30 cellular contexts compared by ENCODE assay signal in the genomic region with DNA sequence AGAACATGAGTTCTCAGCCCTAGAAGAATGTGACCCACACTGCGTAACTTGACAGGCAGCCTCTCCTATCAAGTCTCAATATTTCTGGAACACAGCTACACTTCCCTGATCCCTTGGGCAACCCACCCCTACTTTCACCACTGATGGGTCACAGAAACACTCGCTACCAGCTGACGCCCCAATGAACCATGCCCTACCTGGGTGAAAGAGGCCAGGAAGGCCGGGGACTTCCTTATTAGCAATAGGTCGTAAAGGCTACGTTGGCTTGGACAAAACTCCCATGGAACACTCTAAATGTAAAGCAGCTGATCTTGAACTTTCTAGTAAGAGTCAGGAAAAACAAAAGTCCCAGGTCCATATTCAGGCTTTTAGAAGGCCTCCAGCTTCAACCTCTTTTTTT.
"Had no signal": no experiment of that assay in that cellular context is flagged by ENCODE, and none has a peak within 500 bp of the region (broad histone marks: within the 10 kb centered on the region; RNA-seq: fewer than 3 reads in every experiment).

No MANE protein-coding gene starts in this region.

- ATAC-seq: activated CD4-positive, alpha-beta T cell treated with anti-CD3 and anti-CD28 coated beads for 36 hours; activated CD8-positive, alpha-beta memory T cell treated with anti-CD3 and anti-CD28 coated beads, Interleukin-2, amount 10 ng/mL, durations not matched to agents 7 days and 5 days; activated CD8-positive, alpha-beta T cell treated with anti-CD3 and anti-CD28 coated beads, Interleukin-2, amount 10 ng/mL, durations not matched to agents 7 days and 5 days; activated naive CD4-positive, alpha-beta T cell treated with anti-CD3 and anti-CD28 coated beads, Interleukin-2, amount 50 U/mL, for 72 hours; T-helper 17 cell had no signal

- H3K27ac ChIP-seq: ascending aorta, breast epithelium, cardiac muscle cell, colonic mucosa, epithelial cell of prostate had no signal

- H3K27ac Mint-ChIP-seq: activated CD4-positive, alpha-beta memory T cell treated with anti-CD3 and anti-CD28 coated beads for 36 hours; activated CD4-positive, alpha-beta T cell treated with anti-CD3 and anti-CD28 coated beads for 36 hours; activated CD4-positive, alpha-beta T cell treated with anti-CD3 and anti-CD28 coated beads, Interleukin-2, amount 10 ng/mL, durations not matched to agents 24 days and 14 days; activated CD8-positive, alpha-beta memory T cell treated with anti-CD3 and anti-CD28 coated beads, Interleukin-2, amount 10 ng/mL, durations not matched to agents 7 days and 5 days; activated CD8-positive, alpha-beta T cell treated with anti-CD3 and anti-CD28 coated beads, Interleukin-2, amount 10 ng/mL, durations not matched to agents 7 days and 5 days; activated naive CD4-positive, alpha-beta T cell treated with anti-CD3 and anti-CD28 coated beads, Interleukin-2, amount 10 ng/mL, durations not matched to agents 7 days and 5 days; activated naive CD4-positive, alpha-beta T cell treated with anti-CD3 and anti-CD28 coated beads, Interleukin-2, amount 50 U/mL, for 72 hours; activated naive CD8-positive, alpha-beta T cell treated with anti-CD3 and anti-CD28 coated beads, Interleukin-2, amount 10 ng/mL, durations not matched to agents 7 days and 5 days; activated T-helper 1 cell treated with anti-CD3 and anti-CD28 coated beads, Interleukin-12 subunit alpha, Interleukin-12 subunit beta, Interleukin-2, Interleukin-4 antibody, amounts not matched to agents 30 ng/mL and 10 ng/mL and 1 ng/mL, durations not matched to agents 14 hours and 24 hours and 36 hours; T-helper 17 cell; T-helper 2 cell treated with Interferon-gamma antibody and Interleukin-4, amounts not matched to agents 5 μg/mL and 100 μg/mL, for 36 hours had no signal

- DNase-seq: activated CD4-positive, alpha-beta memory T cell treated with anti-CD3 and anti-CD28 coated beads for 36 hours; activated CD4-positive, alpha-beta T cell treated with anti-CD3 and anti-CD28 coated beads for 36 hours; activated CD4-positive, alpha-beta T cell treated with anti-CD3 and anti-CD28 coated beads, Interleukin-2, amount 10 ng/mL, durations not matched to agents 24 days and 14 days; activated CD4-positive, CD25-positive, alpha-beta regulatory T cell; activated CD4-positive, CD25-positive, alpha-beta regulatory T cell treated with anti-CD3 and anti-CD28 coated beads, Interleukin-2, amount 50 U/mL, for 72 hours; activated CD8-positive, alpha-beta memory T cell treated with anti-CD3 and anti-CD28 coated beads, Interleukin-2, amount 10 ng/mL, durations not matched to agents 7 days and 5 days; activated CD8-positive, alpha-beta memory T cell treated with anti-CD3 and anti-CD28 coated beads, Interleukin-2, amount 50 U/mL, for 4 hours; activated CD8-positive, alpha-beta T cell treated with anti-CD3 and anti-CD28 coated beads, Interleukin-2, amount 10 ng/mL, durations not matched to agents 7 days and 5 days; activated gamma-delta T cell; activated naive CD4-positive, alpha-beta T cell; activated naive CD4-positive, alpha-beta T cell treated with anti-CD3 and anti-CD28 coated beads, Interleukin-2, amount 10 ng/mL, durations not matched to agents 7 days and 5 days; activated naive CD8-positive, alpha-beta T cell treated with anti-CD3 and anti-CD28 coated beads, Interleukin-2, amount 10 ng/mL, durations not matched to agents 7 days and 5 days; activated T-cell treated with anti-CD3 and anti-CD28 coated beads, Interleukin-2, amount 50 U/mL, for 1 hour; activated T-cell treated with anti-CD3 and anti-CD28 coated beads, Interleukin-2, amount 50 U/mL, for 48 hours; central memory CD4-positive, alpha-beta T cell; cerebellar nuclear complex; colonic mucosa; effector CD8-positive, alpha-beta T cell; foreskin fibroblast; T-helper 1 cell; T-helper 17 cell; T1000 had no signal

- H3K9me3 Mint-ChIP-seq: activated CD4-positive, alpha-beta memory T cell treated with anti-CD3 and anti-CD28 coated beads for 36 hours; activated CD4-positive, alpha-beta T cell treated with anti-CD3 and anti-CD28 coated beads, Interleukin-2, amount 10 ng/mL, durations not matched to agents 24 days and 14 days; activated naive CD4-positive, alpha-beta T cell treated with anti-CD3 and anti-CD28 coated beads, Interleukin-2, amount 10 ng/mL, durations not matched to agents 7 days and 5 days; activated naive CD4-positive, alpha-beta T cell treated with anti-CD3 and anti-CD28 coated beads, Interleukin-2, amount 50 U/mL, for 72 hours; activated naive CD8-positive, alpha-beta T cell treated with anti-CD3 and anti-CD28 coated beads, Interleukin-2, amount 10 ng/mL, durations not matched to agents 7 days and 5 days; activated T-helper 1 cell treated with anti-CD3 and anti-CD28 coated beads, Interleukin-12 subunit alpha, Interleukin-12 subunit beta, Interleukin-2, Interleukin-4 antibody, amounts not matched to agents 30 ng/mL and 10 ng/mL and 1 ng/mL, durations not matched to agents 14 hours and 24 hours and 36 hours; brain; T-helper 2 cell treated with Interferon-gamma antibody and Interleukin-4, amounts not matched to agents 5 μg/mL and 100 μg/mL, for 36 hours had no signal

- H3K36me3 ChIP-seq: breast epithelium, cardiac muscle cell, colonic mucosa had no signal

- H3K4me3 ChIP-seq: ascending aorta, breast epithelium, cardiac muscle cell, colonic mucosa had no signal

- H3K27me3 ChIP-seq: ascending aorta, breast epithelium, cardiac muscle cell, colonic mucosa had no signal

- H3K4me1 ChIP-seq: ascending aorta, breast epithelium, colonic mucosa had no signal

- H3K27me3 Mint-ChIP-seq: activated CD4-positive, alpha-beta memory T cell treated with anti-CD3 and anti-CD28 coated beads for 36 hours; activated CD4-positive, alpha-beta T cell treated with anti-CD3 and anti-CD28 coated beads for 36 hours; activated CD4-positive, alpha-beta T cell treated with anti-CD3 and anti-CD28 coated beads, Interleukin-2, amount 10 ng/mL, durations not matched to agents 24 days and 14 days; activated CD8-positive, alpha-beta memory T cell treated with anti-CD3 and anti-CD28 coated beads, Interleukin-2, amount 10 ng/mL, durations not matched to agents 7 days and 5 days; activated naive CD4-positive, alpha-beta T cell treated with anti-CD3 and anti-CD28 coated beads, Interleukin-2, amount 10 ng/mL, durations not matched to agents 7 days and 5 days; activated naive CD8-positive, alpha-beta T cell treated with anti-CD3 and anti-CD28 coated beads, Interleukin-2, amount 10 ng/mL, durations not matched to agents 7 days and 5 days; brain; T-helper 17 cell had no signal

- H3K36me3 Mint-ChIP-seq: activated CD4-positive, alpha-beta memory T cell treated with anti-CD3 and anti-CD28 coated beads for 36 hours; activated CD8-positive, alpha-beta memory T cell treated with anti-CD3 and anti-CD28 coated beads, Interleukin-2, amount 10 ng/mL, durations not matched to agents 7 days and 5 days; activated naive CD4-positive, alpha-beta T cell treated with anti-CD3 and anti-CD28 coated beads, Interleukin-2, amount 10 ng/mL, durations not matched to agents 7 days and 5 days; activated naive CD4-positive, alpha-beta T cell treated with anti-CD3 and anti-CD28 coated beads, Interleukin-2, amount 50 U/mL, for 72 hours; activated naive CD8-positive, alpha-beta T cell treated with anti-CD3 and anti-CD28 coated beads, Interleukin-2, amount 10 ng/mL, durations not matched to agents 7 days and 5 days had no signal

- H3K9me3 ChIP-seq: ascending aorta, breast epithelium, colonic mucosa had no signal

- H3K4me3 Mint-ChIP-seq: activated CD4-positive, alpha-beta memory T cell treated with anti-CD3 and anti-CD28 coated beads for 36 hours; activated CD4-positive, alpha-beta T cell treated with anti-CD3 and anti-CD28 coated beads for 36 hours; activated CD4-positive, alpha-beta T cell treated with anti-CD3 and anti-CD28 coated beads, Interleukin-2, amount 10 ng/mL, durations not matched to agents 24 days and 14 days; activated CD8-positive, alpha-beta memory T cell treated with anti-CD3 and anti-CD28 coated beads, Interleukin-2, amount 10 ng/mL, durations not matched to agents 7 days and 5 days; activated CD8-positive, alpha-beta T cell treated with anti-CD3 and anti-CD28 coated beads, Interleukin-2, amount 10 ng/mL, durations not matched to agents 7 days and 5 days; activated naive CD4-positive, alpha-beta T cell treated with anti-CD3 and anti-CD28 coated beads, Interleukin-2, amount 10 ng/mL, durations not matched to agents 7 days and 5 days; activated naive CD8-positive, alpha-beta T cell treated with anti-CD3 and anti-CD28 coated beads, Interleukin-2, amount 10 ng/mL, durations not matched to agents 7 days and 5 days; activated T-helper 1 cell treated with anti-CD3 and anti-CD28 coated beads, Interleukin-12 subunit alpha, Interleukin-12 subunit beta, Interleukin-2, Interleukin-4 antibody, amounts not matched to agents 30 ng/mL and 10 ng/mL and 1 ng/mL, durations not matched to agents 14 hours and 24 hours and 36 hours; brain; T-helper 17 cell; T-helper 2 cell treated with Interferon-gamma antibody and Interleukin-4, amounts not matched to agents 5 μg/mL and 100 μg/mL, for 36 hours had no signal

- H3K4me1 Mint-ChIP-seq: activated CD4-positive, alpha-beta T cell treated with anti-CD3 and anti-CD28 coated beads for 36 hours; activated CD4-positive, alpha-beta T cell treated with anti-CD3 and anti-CD28 coated beads, Interleukin-2, amount 10 ng/mL, durations not matched to agents 24 days and 14 days; activated CD8-positive, alpha-beta memory T cell treated with anti-CD3 and anti-CD28 coated beads, Interleukin-2, amount 10 ng/mL, durations not matched to agents 7 days and 5 days; activated naive CD4-positive, alpha-beta T cell treated with anti-CD3 and anti-CD28 coated beads, Interleukin-2, amount 10 ng/mL, durations not matched to agents 7 days and 5 days; activated naive CD8-positive, alpha-beta T cell treated with anti-CD3 and anti-CD28 coated beads, Interleukin-2, amount 10 ng/mL, durations not matched to agents 7 days and 5 days; T-helper 17 cell had no signal
